ENCODE assay signal across 14 cellular contexts in the genomic region with DNA sequence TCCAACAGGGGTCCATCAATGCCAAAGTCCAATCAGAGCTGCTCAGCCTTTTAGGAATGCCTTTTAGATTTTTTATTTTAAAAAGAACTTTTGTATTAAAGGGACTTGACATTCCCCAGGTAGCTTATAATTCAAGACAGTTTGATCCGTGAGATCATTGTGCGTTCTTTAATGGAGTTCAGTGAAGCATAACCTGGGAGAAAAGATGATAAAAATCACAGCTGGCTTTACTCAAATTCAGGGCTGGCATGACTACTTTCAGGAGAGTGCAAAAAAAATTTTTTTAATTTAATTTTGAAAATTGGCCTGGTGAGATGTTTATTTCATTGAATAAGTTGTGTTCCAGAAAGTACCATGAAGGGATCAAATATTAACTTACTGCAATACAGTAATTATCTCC.
DNase-seq lines count a peak whose midpoint lies in the region; ATAC-seq, FAIRE-seq and TF ChIP-seq lines count a peak whose summit lies in the region.
"Had no signal": no experiment of that assay in that cellular context is flagged by ENCODE, and none has a peak within 500 bp of the region (broad histone marks: within the 10 kb centered on the region; RNA-seq: fewer than 3 reads in every experiment).

No MANE protein-coding gene starts in this region.

- WGBS in heart right ventricle, 2 donors: 65 to 81% methylated on average over 2 of the region's 2 CpGs
- WGBS in H1 (ENCODE audit: extremely low coverage in 1 of 2, insufficient coverage in 1 of 2, insufficient read length in 1 of 2, insufficient replicate concordance in 2 of 2, low coverage in 1 of 2, low lambda C conversion rate in 2 of 2, missing lambda C conversion rate in 1 of 2), 2 experiments: 92% methylated on average over 2 of the region's 2 CpGs; no CpG with 5 or more reads in 1 of the 2 experiments
- 30 to 47% methylated on average over 2 of the region's 2 CpGs for WGBS in thyroid gland, 2 donors

- H3K56ac ChIP-seq in H1 (replicated peaks; ENCODE audit: insufficient read length, low read depth, low read length): no peak overlapping the region

- H3K4me2 ChIP-seq in H1 (ENCODE audit: insufficient read depth in 1 of 2, low read depth in 2 of 2, low read length in 2 of 2): no peak overlapping the region
- H3K4me2 ChIP-seq: BLaER1 treated with 17β-estradiol and CSF1 and Interleukin-3, amounts not matched to agents 10 nM and 100 nM; GM23338 had no signal

- POLR2A ChIA-PET in H1 (lab: Charles Lee; ENCODE audit: partially characterized antibody): no interaction called here

- TF ChIP-seq RAD21 in H1 (IDR thresholded peaks at IDR 0.05 in 1 of 2, conservative IDR thresholded peaks at IDR 0.05 in 1 of 2; ENCODE audit: low read depth in 2 of 2, low read length in 2 of 2): no peak

- H3K36me3 ChIP-seq in cardiac muscle cell (no peaks in the 10 kb centered on the region), heart right ventricle (no peaks in the 10 kb centered on the region), H1 (ENCODE audit: control insufficient read depth in 2 of 4, insufficient read depth in 4 of 4, low read length in 3 of 4) (no peaks in the 10 kb centered on the region), thyroid gland (no peaks in the 10 kb centered on the region)
- H3K36me3 ChIP-seq: BLaER1 treated with 17β-estradiol and CSF1 and Interleukin-3, amounts not matched to agents 10 nM and 100 nM had no signal

- no peak overlapping the region for H2AFZ ChIP-seq in H1 (ENCODE audit: low read length)
- H2AFZ ChIP-seq: GM23338 had no signal

- H2BK20ac ChIP-seq in H1 (ENCODE audit: low read length): no peak overlapping the region

- no peak overlapping the region for H3K14ac ChIP-seq in H1 (ENCODE audit: insufficient read length)

- H3K4me1 ChIP-seq in cardiac muscle cell (ENCODE audit: low read depth) (peaks cover 55% of the 10 kb centered on the region), heart right ventricle (peaks cover 0 to 17% (median 0%) of the 10 kb centered on the region in 9 donors), H1 (replicated peaks in 1 of 4; ENCODE audit: control insufficient read depth in 3 of 4, insufficient read depth in 4 of 4, low read length in 3 of 4) (peaks cover 0 to 3% (median 0%) of the 10 kb centered on the region in 4 experiments; a peak in 1 of 7 replicates), thyroid gland (peaks cover 31 to 34% of the 10 kb centered on the region in 2 donors)
- H3K4me1 ChIP-seq: BLaER1 treated with 17β-estradiol and CSF1 and Interleukin-3, amounts not matched to agents 10 nM and 100 nM had no signal

- H3K27me3 ChIP-seq in cardiac muscle cell (no peaks in the 10 kb centered on the region), heart right ventricle (no peaks in the 10 kb centered on the region), H1 (replicated peaks in 1 of 4; ENCODE audit: control insufficient read depth in 3 of 4, extremely low read depth in 1 of 4, insufficient read depth in 3 of 4, low read length in 3 of 4) (no peaks in the 10 kb centered on the region), thyroid gland (no peaks in the 10 kb centered on the region)
- H3K27me3 ChIP-seq: BLaER1 treated with 17β-estradiol and CSF1 and Interleukin-3, amounts not matched to agents 10 nM and 100 nM had no signal

- H3K4ac ChIP-seq in H1 (replicated peaks; ENCODE audit: insufficient read length, low read depth, low read length): no peak overlapping the region

- TF ChIP-seq POLR2A in H1 (IDR thresholded peaks at IDR 0.05; ENCODE audit: control extremely low read depth in 1 of 2, low read depth in 2 of 2, low read length in 2 of 2) (no peak), thyroid gland (IDR thresholded peaks at IDR 0.05) (no peak)

- H3K18ac ChIP-seq in H1 (ENCODE audit: extremely low read depth, low read length): no peak overlapping the region

- no peak overlapping the region for H2BK15ac ChIP-seq in H1 (ENCODE audit: low read length)

- CTCF ChIA-PET in H1 (lab: Charles Lee; ENCODE audit: partially characterized antibody): interaction anchor here (0.9 to 1.6 kb wide), 4 partner anchors 10 to 43 kb away, joined by 3 to 4 read pairs (median 4); no protein-coding TSS in a partner anchor

- peak; percentile 13 for FAIRE-seq in H1 (lab: Jason Lieb, UNC)
- FAIRE-seq: GM12878, GM18507 had no signal

- DNase-seq in cardiac muscle cell (ENCODE audit: low read depth in 1 of 2, low spot score in 1 of 2) (no peak), heart right ventricle (no peak), SK-N-DZ (ENCODE audit: low spot score) (peak; percentile 87), H1 (ENCODE audit: low read depth in 1 of 2, low spot score in 2 of 2) (no peak), thyroid gland (no peak), DMS53 (lab: John Stamatoyannopoulos, UW) (no peak), SIG-M5 (lab: John Stamatoyannopoulos, UW) (no peak)
- DNase-seq: ACHN; CD4-positive, CD25-positive, alpha-beta regulatory T cell; H9 had no signal

- ATAC-seq in heart right ventricle: no peak
- ATAC-seq: GM12878, GM23338 had no signal

- H4K20me1 ChIP-seq in H1 (replicated peaks in 1 of 2; ENCODE audit: control insufficient read depth in 1 of 2, insufficient read depth in 2 of 2, low read length in 2 of 2): no peaks in the 10 kb centered on the region
- H4K20me1 ChIP-seq: BLaER1 treated with 17β-estradiol and CSF1 and Interleukin-3, amounts not matched to agents 10 nM and 100 nM had no signal

- H4K5ac ChIP-seq in H1 (ENCODE audit: insufficient read length, low read depth, low read length): no peak overlapping the region

- no peaks in the 10 kb centered on the region for H3K23me2 ChIP-seq in H1 (ENCODE audit: low read depth, low read length)

- H4K8ac ChIP-seq in H1 (ENCODE audit: extremely low read depth, insufficient read depth, low read length): no peak overlapping the region

- no peak overlapping the region for H2BK5ac ChIP-seq in H1 (ENCODE audit: low read depth, low read length)

- H2AK5ac ChIP-seq in H1 (ENCODE audit: low read depth, low read length): no peak overlapping the region

- no peak overlapping the region for H3K4me3 ChIP-seq in cardiac muscle cell
- no peak overlapping the region for H3K4me3 ChIP-seq in heart right ventricle
- H3K4me3 ChIP-seq in H1 (ENCODE audit: extremely low read depth in 1 of 4, insufficient read depth in 2 of 4, low read depth in 3 of 4, low read length in 4 of 4): no peak overlapping the region
- H3K4me3 ChIP-seq in thyroid gland (replicated peaks in 1 of 3): no peak overlapping the region
- H3K4me3 ChIP-seq: BLaER1 treated with 17β-estradiol and CSF1 and Interleukin-3, amounts not matched to agents 10 nM and 100 nM; GM12878; GM23338 had no signal

- no peak overlapping the region for H2BK120ac ChIP-seq in H1 (replicated peaks; ENCODE audit: low read depth, low read length)

- H3K27ac ChIP-seq in cardiac muscle cell: peak overlapping the region; percentile 88
- H3K27ac ChIP-seq in heart right ventricle: no peak overlapping the region
- no peak overlapping the region for H3K27ac ChIP-seq in H1 (ENCODE audit: low read depth, low read length)
- H3K27ac ChIP-seq in thyroid gland: peak overlapping the region; percentile 48 to 62 (median 62)
- H3K27ac ChIP-seq: BLaER1 treated with 17β-estradiol and CSF1 and Interleukin-3, amounts not matched to agents 10 nM and 100 nM had no signal

- TF ChIP-seq CTCF in cardiac muscle cell (IDR thresholded peaks at IDR 0.05; ENCODE audit: low read depth, low read length) (no peak), heart right ventricle (IDR thresholded peaks at IDR 0.05) (no peak), H1 (IDR thresholded peaks at IDR 0.05; ENCODE audit: control extremely low read depth in 1 of 3, insufficient read depth in 1 of 3, low read depth in 1 of 3, low read length in 3 of 3) (no peak), thyroid gland (IDR thresholded peaks at IDR 0.05) (no peak)

- no peak for TF ChIP-seq EP300 in H1 (IDR thresholded peaks at IDR 0.05; ENCODE audit: borderline replicate concordance in 1 of 2, low read depth in 2 of 2, low read length in 2 of 2)

- no peak overlapping the region for H2BK12ac ChIP-seq in H1 (ENCODE audit: low read depth, low read length)

- no peak overlapping the region for H4K91ac ChIP-seq in H1 (replicated peaks; ENCODE audit: insufficient read length, low read length)

- no peak overlapping the region for H3K23ac ChIP-seq in H1 (ENCODE audit: insufficient read length)

- no peaks in the 10 kb centered on the region for H3K9me3 ChIP-seq in cardiac muscle cell (ENCODE audit: low read depth)
- H3K9me3 ChIP-seq in heart right ventricle: no peaks in the 10 kb centered on the region
- H3K9me3 ChIP-seq in H1 (ENCODE audit: insufficient read depth in 2 of 2, low read depth in 1 of 2, low read length in 1 of 2): no peaks in the 10 kb centered on the region
- no peaks in the 10 kb centered on the region for H3K9me3 ChIP-seq in thyroid gland
- H3K9me3 ChIP-seq: BLaER1 treated with 17β-estradiol and CSF1 and Interleukin-3, amounts not matched to agents 10 nM and 100 nM had no signal

- H3K9ac ChIP-seq in H1 (replicated peaks in 1 of 4; ENCODE audit: extremely low read depth in 1 of 4, low read depth in 3 of 4, low read length in 3 of 4): no peak overlapping the region
- H3K9ac ChIP-seq: BLaER1 treated with 17β-estradiol and CSF1 and Interleukin-3, amounts not matched to agents 10 nM and 100 nM had no signal

- no peaks in the 10 kb centered on the region for H3K79me1 ChIP-seq in H1 (ENCODE audit: low read depth, low read length)

- intact Hi-C loops in heart right ventricle (cut with DNase I) (loop anchor here in 1 of 10 donors (5.0 kb wide), 1 partner anchor 251 kb away; no protein-coding TSS in a partner anchor), thyroid gland (cut with DNase I) (no loop called here)

- H3K79me2 ChIP-seq in H1 (ENCODE audit: control insufficient read depth in 1 of 2, insufficient read depth in 2 of 2, low read length in 2 of 2): no peaks in the 10 kb centered on the region

TF ChIP-seq in H1, 55 proteins besides CTCF, POLR2A, EP300 and RAD21:
- TF ChIP-seq SIN3A (conservative IDR thresholded peaks at IDR 0.05 in 1 of 2, IDR thresholded peaks at IDR 0.05 in 1 of 2; ENCODE audit: low read depth in 1 of 2, low read length in 2 of 2) (no peak), FOSL1 (IDR thresholded peaks at IDR 0.05; ENCODE audit: insufficient read depth, low read depth, low read length) (no peak), SP2 (IDR thresholded peaks at IDR 0.05; ENCODE audit: low read length) (no peak)
- TF ChIP-seq, protein P1, sequence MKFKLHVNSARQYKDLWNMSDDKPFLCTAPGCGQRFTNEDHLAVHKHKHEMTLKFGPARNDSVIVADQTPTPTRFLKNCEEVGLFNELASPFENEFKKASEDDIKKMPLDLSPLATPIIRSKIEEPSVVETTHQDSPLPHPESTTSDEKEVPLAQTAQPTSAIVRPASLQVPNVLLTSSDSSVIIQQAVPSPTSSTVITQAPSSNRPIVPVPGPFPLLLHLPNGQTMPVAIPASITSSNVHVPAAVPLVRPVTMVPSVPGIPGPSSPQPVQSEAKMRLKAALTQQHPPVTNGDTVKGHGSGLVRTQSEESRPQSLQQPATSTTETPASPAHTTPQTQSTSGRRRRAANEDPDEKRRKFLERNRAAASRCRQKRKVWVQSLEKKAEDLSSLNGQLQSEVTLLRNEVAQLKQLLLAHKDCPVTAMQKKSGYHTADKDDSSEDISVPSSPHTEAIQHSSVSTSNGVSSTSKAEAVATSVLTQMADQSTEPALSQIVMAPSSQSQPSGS (IDR thresholded peaks at IDR 0.05; ENCODE audit: low read length): no peak
TF ChIP-seq in H1: peak in this region for 0.

Comparison
In these comparisons a context has a peak if more than half of its experiments do, and no peak if none do; other contexts are left out.
1. H3K27ac ChIP-seq: peak in cardiac muscle cell (single experiment) and thyroid gland (3 of 3); none in heart right ventricle (0 of 10) and H1 (single experiment).